14 cellular contexts compared by ENCODE assay signal in the genomic region with DNA sequence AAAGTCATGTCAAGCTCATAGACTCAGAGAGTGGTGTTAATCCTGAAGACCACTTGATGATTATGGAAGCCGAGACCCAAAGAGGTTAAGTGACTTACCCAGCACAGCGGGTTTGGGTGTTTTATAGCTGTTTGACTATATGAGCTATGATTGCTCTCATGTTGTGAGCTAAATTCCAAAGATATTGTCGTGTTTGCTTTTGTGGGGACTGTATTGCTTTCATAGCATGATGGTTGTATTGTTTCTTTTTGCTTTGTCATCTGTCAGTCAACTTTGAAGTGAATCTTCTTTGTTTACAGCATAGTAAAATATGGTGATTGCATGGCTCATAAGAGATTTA. TPM values are rescaled to one million over a fixed set of nuclear protein-coding genes. Genes with fewer than 3 reads are reported as not detected.
DNase-seq lines count a peak whose midpoint lies in the region; ATAC-seq and TF ChIP-seq lines count a peak whose summit lies in the region.
"Had no signal": no experiment of that assay in that cellular context is flagged by ENCODE, and none has a peak within 500 bp of the region (broad histone marks: within the 10 kb centered on the region; RNA-seq: fewer than 3 reads in every experiment).

No MANE protein-coding gene starts in this region.

- H3K27me3 Mint-ChIP-seq in activated T-cell treated with anti-CD3 and anti-CD28 coated beads, Interleukin-2, amount 50 U/mL, for 24 hours: no peaks in the 10 kb centered on the region

- H3K9me3 Mint-ChIP-seq in activated T-cell treated with anti-CD3 and anti-CD28 coated beads, Interleukin-2, amount 50 U/mL, for 24 hours: no peaks in the 10 kb centered on the region

- no peaks in the 10 kb centered on the region for H3K27me3 ChIP-seq in ACC112 (ENCODE audit: insufficient read depth, low read length)
- H3K27me3 ChIP-seq in adipocyte (replicated peaks; ENCODE audit: control insufficient read depth, insufficient read depth, low read length): no peaks in the 10 kb centered on the region
- no peaks in the 10 kb centered on the region for H3K27me3 ChIP-seq in muscle layer of colon (ENCODE audit: control insufficient read depth in 1 of 2, insufficient read depth in 2 of 2, low read length in 2 of 2)
- H3K27me3 ChIP-seq: MG63 had no signal

- H3K36me3 Mint-ChIP-seq in activated T-cell treated with anti-CD3 and anti-CD28 coated beads, Interleukin-2, amount 50 U/mL, for 24 hours (ENCODE audit: low read depth): peaks cover 3% of the 10 kb centered on the region

- no peak for DNase-seq in HEK293T (ENCODE audit: extremely low spot score)
- DNase-seq in adipocyte (ENCODE audit: low read depth): no peak
- DNase-seq in NK-92 (lab: John Stamatoyannopoulos, UW; ENCODE audit: unreplicated experiment): no peak
- no peak for DNase-seq in left cardiac atrium
- no peak for DNase-seq in activated T-cell treated with anti-CD3 and anti-CD28 coated beads, Interleukin-2, amount 50 U/mL, for 24 hours
- DNase-seq: MG63, NCI-H1092 treated with DMSO at 0.1 percent for 48 hours, NCI-H1694 treated with DMSO at 0.1 percent for 48 hours, NCI-H774, SIG-M5 had no signal

- H3K4me3 ChIP-seq in ACC112 (ENCODE audit: low read depth, low read length): no peak overlapping the region
- H3K4me3 ChIP-seq in adipocyte (ENCODE audit: low read length): no peak overlapping the region
- no peak overlapping the region for H3K4me3 ChIP-seq in muscle layer of colon (ENCODE audit: low read depth in 1 of 2, low read length in 2 of 2)
- H3K4me3 ChIP-seq: MG63 had no signal

- POLR2A ChIA-PET in HEK293T (lab: Yijun Ruan, JAX): no interaction called here

- H3K4me1 ChIP-seq in ACC112 (ENCODE audit: control insufficient read depth, insufficient read depth, low read length, unreplicated experiment) (peaks cover 50% of the 10 kb centered on the region), adipocyte (ENCODE audit: control insufficient read depth, insufficient read depth, low read length) (peaks cover 53% of the 10 kb centered on the region), muscle layer of colon (ENCODE audit: insufficient read depth, low read length) (peaks cover 60% of the 10 kb centered on the region)

- peaks cover 82% of the 10 kb centered on the region for H3K79me2 ChIP-seq in ACC112 (ENCODE audit: control insufficient read depth, insufficient read depth, low read length, unreplicated experiment)

- intact Hi-C loops in left cardiac atrium (cut with DNase I): no loop called here

- H3K9ac ChIP-seq in adipocyte (ENCODE audit: low read length) (peak overlapping the region; percentile 3), muscle layer of colon (ENCODE audit: low read length) (no peak overlapping the region)

- H3K27ac ChIP-seq in ACC112 (ENCODE audit: low read depth, low read length): peak overlapping the region; percentile 99
- H3K27ac ChIP-seq in muscle layer of colon (ENCODE audit: low read depth, low read length): peak overlapping the region; percentile 38

- CTCF ChIA-PET in HEK293T (lab: Yijun Ruan, JAX): interaction anchor here (0.6 to 2.5 kb wide), 6 partner anchors 9 to 297 kb away, joined by 3 to 16 read pairs (median 4); no protein-coding TSS in a partner anchor

- H3K4me1 Mint-ChIP-seq in activated T-cell treated with anti-CD3 and anti-CD28 coated beads, Interleukin-2, amount 50 U/mL, for 24 hours (ENCODE audit: low read depth): peaks cover 68% of the 10 kb centered on the region

- ATAC-seq in left cardiac atrium: no peak
- no peak for ATAC-seq in HG02571 (IDR thresholded peaks at IDR 0.05; ENCODE audit: unreplicated experiment)
- ATAC-seq: HCT116 had no signal

- H3K36me3 ChIP-seq in ACC112 (ENCODE audit: insufficient read depth, low read length): no peaks in the 10 kb centered on the region
- no peaks in the 10 kb centered on the region for H3K36me3 ChIP-seq in adipocyte (ENCODE audit: control insufficient read depth, insufficient read depth, low read length, severe bottlenecking)
- no peaks in the 10 kb centered on the region for H3K36me3 ChIP-seq in muscle layer of colon (ENCODE audit: insufficient read depth, low read length)

- no peak overlapping the region for H3K27ac Mint-ChIP-seq in activated T-cell treated with anti-CD3 and anti-CD28 coated beads, Interleukin-2, amount 50 U/mL, for 24 hours

- H3K4me3 Mint-ChIP-seq in activated T-cell treated with anti-CD3 and anti-CD28 coated beads, Interleukin-2, amount 50 U/mL, for 24 hours: no peak overlapping the region

- no peaks in the 10 kb centered on the region for H3K9me3 ChIP-seq in adipocyte (ENCODE audit: control insufficient read depth, low read length)
- H3K9me3 ChIP-seq in muscle layer of colon (ENCODE audit: low read length): no peaks in the 10 kb centered on the region
- H3K9me3 ChIP-seq: MG63 had no signal

- no peak overlapping the region for H2AFZ ChIP-seq in ACC112 (ENCODE audit: low read length, unreplicated experiment)

TF ChIP-seq in HEK293T, 16 proteins besides CTCF, POLR2A, EP300 and RAD21:
- TF ChIP-seq, protein P1, sequence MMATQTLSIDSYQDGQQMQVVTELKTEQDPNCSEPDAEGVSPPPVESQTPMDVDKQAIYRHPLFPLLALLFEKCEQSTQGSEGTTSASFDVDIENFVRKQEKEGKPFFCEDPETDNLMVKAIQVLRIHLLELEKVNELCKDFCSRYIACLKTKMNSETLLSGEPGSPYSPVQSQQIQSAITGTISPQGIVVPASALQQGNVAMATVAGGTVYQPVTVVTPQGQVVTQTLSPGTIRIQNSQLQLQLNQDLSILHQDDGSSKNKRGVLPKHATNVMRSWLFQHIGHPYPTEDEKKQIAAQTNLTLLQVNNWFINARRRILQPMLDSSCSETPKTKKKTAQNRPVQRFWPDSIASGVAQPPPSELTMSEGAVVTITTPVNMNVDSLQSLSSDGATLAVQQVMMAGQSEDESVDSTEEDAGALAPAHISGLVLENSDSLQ (IDR thresholded peaks at IDR 0.05): peak; percentile 88
- no peak for TF ChIP-seq NFRKB (IDR thresholded peaks at IDR 0.05)
- peak; percentile 83 for TF ChIP-seq CTBP1 (IDR thresholded peaks at IDR 0.05; ENCODE audit: borderline replicate concordance)
- no peak for TF ChIP-seq SUZ12 (IDR thresholded peaks at IDR 0.05)
- no peak; the same call in 1 of the 2 replicates for TF ChIP-seq LEF1 (IDR thresholded peaks at IDR 0.05; ENCODE audit: borderline replicate concordance)
- 0 out of 2 replicates have a peak, but pooled peaks have one; percentile 15 for TF ChIP-seq FOXA1 (IDR thresholded peaks at IDR 0.05)
TF ChIP-seq in HEK293T: peak in this region for 3.

RNA-seq across cellular contexts. Expression of a gene that starts 23.7 kb away (rescaled TPM):
- total RNA-seq in left cardiac atrium: 10 to 100 TPM; 45.3 to 48.7 TPM

RNA-seq across cellular contexts. Expression of a gene that starts 46.3 kb away (rescaled TPM):
- total RNA-seq in left cardiac atrium: 10 to 100 TPM; 18.1 to 19.7 TPM
